Comparison of ENCODE assay signal across 8 cellular contexts in the genomic region with DNA sequence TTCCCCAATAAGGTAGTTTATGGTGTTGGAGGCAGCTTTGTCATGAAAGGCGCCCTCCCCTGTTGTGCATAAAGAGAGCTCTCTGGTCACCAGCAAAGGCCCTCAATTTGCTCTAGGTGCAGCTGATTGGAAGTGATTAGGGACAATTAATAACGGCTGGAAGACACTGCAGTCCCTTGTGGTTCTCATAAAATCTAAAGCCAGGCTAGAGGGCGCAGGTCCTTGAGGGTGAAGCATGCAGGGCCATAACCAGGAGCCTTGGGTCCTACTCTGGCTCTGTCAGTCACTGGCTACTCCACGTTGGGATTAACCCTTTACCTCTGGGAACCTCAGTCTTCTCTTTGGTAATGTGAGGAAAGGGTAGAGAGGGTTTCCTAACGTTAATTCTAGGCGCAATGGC. TPM values are rescaled to one million over a fixed set of nuclear protein-coding genes. Genes with fewer than 3 reads are reported as not detected.
DNase-seq lines count a peak whose midpoint lies in the region; ATAC-seq and TF ChIP-seq lines count a peak whose summit lies in the region.

No MANE protein-coding gene starts in this region.

- H2BK5ac ChIP-seq in mesendoderm (ENCODE audit: low read length): no peak overlapping the region

- no peaks in the 10 kb centered on the region for H3K9me2 ChIP-seq in GM23248 (ENCODE audit: insufficient read depth)

- WGBS in GM23248 (ENCODE audit: low coverage in 1 of 2, low lambda C conversion rate in 2 of 2, missing lambda C conversion rate in 2 of 2), 2 experiments: 26 to 27% methylated on average over 6 of the region's 6 CpGs
- WGBS in mesendoderm (ENCODE audit: extremely low coverage, insufficient coverage, low lambda C conversion rate): no CpG with 5 or more reads among the region's 6 CpGs

- peaks cover 26% of the 10 kb centered on the region for H3K4me1 ChIP-seq in DND-41 (ENCODE audit: insufficient read depth, low read length)
- H3K4me1 ChIP-seq in GM23248 (ENCODE audit: insufficient read depth): peaks cover 17% of the 10 kb centered on the region
- H3K4me1 ChIP-seq in mesendoderm (ENCODE audit: control insufficient read depth, low read depth, low read length): no peaks in the 10 kb centered on the region

- peak overlapping the region; percentile 94 for H3K4me2 ChIP-seq in DND-41 (ENCODE audit: insufficient read depth, low read length)
- peak overlapping the region; percentile 82 for H3K4me2 ChIP-seq in GM23248 (ENCODE audit: unreplicated experiment)
- peak overlapping the region; percentile 42 for H3K4me2 ChIP-seq in mesendoderm (ENCODE audit: low read length)

- no peak overlapping the region for H3K4ac ChIP-seq in mesendoderm (ENCODE audit: low read depth, low read length)

- no peak overlapping the region for H2BK120ac ChIP-seq in mesendoderm (ENCODE audit: low read depth, low read length)

- H3K56ac ChIP-seq in mesendoderm (ENCODE audit: low read length): peak overlapping the region; percentile 70

- H3F3A ChIP-seq in GM23248 (ENCODE audit: insufficient read depth): peaks cover 10% of the 10 kb centered on the region

- H3K79me1 ChIP-seq in mesendoderm (ENCODE audit: low read length): peaks cover 9% of the 10 kb centered on the region

- no peak overlapping the region for H2BK15ac ChIP-seq in mesendoderm (replicated peaks; ENCODE audit: low read depth)

- in situ Hi-C loops in GM23248 (cut with MboI): no loop called here

- H3K18ac ChIP-seq in mesendoderm (ENCODE audit: low read length): no peak overlapping the region

- no peak overlapping the region for H4K5ac ChIP-seq in mesendoderm (ENCODE audit: low read length)

- H3K9me3 ChIP-seq in DND-41 (ENCODE audit: insufficient read depth, low read length, severe bottlenecking) (no peaks in the 10 kb centered on the region), GM23248 (ENCODE audit: low read depth) (no peaks in the 10 kb centered on the region)

- H3K36me3 ChIP-seq in DND-41 (ENCODE audit: insufficient read depth, low read length) (no peaks in the 10 kb centered on the region), GM23248 (ENCODE audit: low read depth) (no peaks in the 10 kb centered on the region), mesendoderm (ENCODE audit: control insufficient read depth, insufficient read depth, low read length) (no peaks in the 10 kb centered on the region)

- no peak for DNase-seq in DND-41
- DNase-seq in GM23248: peak; percentile 55
- DNase-seq in NCI-H748 treated with DMSO at 0.1 percent for 48 hours (lab: John Stamatoyannopoulos, UW): peak; percentile 75
- peak in 1 of 2 donors; percentile 48 for DNase-seq in cardiac fibroblast (ENCODE audit: low read depth in 2 of 2)
- peak; percentile 80 for DNase-seq in mesendoderm
- no peak for DNase-seq in superior temporal gyrus (ENCODE audit: extremely low spot score)

- no peak overlapping the region for H4K8ac ChIP-seq in mesendoderm (ENCODE audit: low read depth, low read length)

- H3K27ac ChIP-seq in DND-41 (ENCODE audit: low read length) (no peak overlapping the region), GM23248 (peak overlapping the region; percentile 82), mesendoderm (ENCODE audit: low read depth, low read length) (no peak overlapping the region)

- H2AFZ ChIP-seq in DND-41 (ENCODE audit: low read depth, low read length): no peak overlapping the region
- H2AFZ ChIP-seq in GM23248: peak overlapping the region; percentile 87

- TF ChIP-seq CTCF in DND-41 (IDR thresholded peaks at IDR 0.05; ENCODE audit: borderline replicate concordance, extremely low read depth, low read length, poor library complexity, severe bottlenecking) (no peak), cardiac fibroblast (IDR thresholded peaks at IDR 0.05; ENCODE audit: low read depth, low read length) (peak; percentile 4)

- no peak overlapping the region for H3K4me3 ChIP-seq in DND-41 (ENCODE audit: low read depth in 1 of 2, low read length in 2 of 2)
- peak overlapping the region; percentile 90 for H3K4me3 ChIP-seq in GM23248
- peak overlapping the region; percentile 91 to 97 for H3K4me3 ChIP-seq in cardiac fibroblast (replicated peaks in 1 of 2; ENCODE audit: low read depth in 2 of 2, low read length in 2 of 2)
- peak overlapping the region; percentile 37 for H3K4me3 ChIP-seq in mesendoderm (ENCODE audit: low read length)

- H3K79me2 ChIP-seq in DND-41 (ENCODE audit: insufficient read depth, low read length) (no peaks in the 10 kb centered on the region), GM23248 (ENCODE audit: insufficient read depth) (peaks cover 53% of the 10 kb centered on the region), mesendoderm (ENCODE audit: control insufficient read depth, insufficient read depth, low read length) (peaks cover 7% of the 10 kb centered on the region)

- H3K9ac ChIP-seq in DND-41 (ENCODE audit: low read depth, low read length) (no peak overlapping the region), GM23248 (peak overlapping the region; percentile 85), mesendoderm (ENCODE audit: low read length) (peak overlapping the region; percentile 59)

- ATAC-seq in DND-41 (ENCODE audit: insufficient read depth, low read depth): no peak
- ATAC-seq in GM21515 (IDR thresholded peaks at IDR 0.05; ENCODE audit: unreplicated experiment): no peak
- ATAC-seq in HG03571 (IDR thresholded peaks at IDR 0.05; ENCODE audit: unreplicated experiment): no peak

- H2AK5ac ChIP-seq in mesendoderm (ENCODE audit: low read length): no peak overlapping the region

- no peak overlapping the region for H3K23ac ChIP-seq in mesendoderm (ENCODE audit: low read length)

- H4K20me1 ChIP-seq in DND-41 (ENCODE audit: insufficient read depth, low read length): peaks cover 18% of the 10 kb centered on the region; the same call in 1 of the 2 replicates
- H4K20me1 ChIP-seq in GM23248 (ENCODE audit: insufficient read depth): no peaks in the 10 kb centered on the region

- H3K27me3 ChIP-seq in DND-41 (ENCODE audit: insufficient read depth, low read length, poor library complexity): peaks cover 33% of the 10 kb centered on the region
- no peaks in the 10 kb centered on the region for H3K27me3 ChIP-seq in GM23248 (replicated peaks; ENCODE audit: insufficient read depth)
- no peaks in the 10 kb centered on the region for H3K27me3 ChIP-seq in mesendoderm (ENCODE audit: insufficient read depth, low read length, poor library complexity)

RNA-seq across cellular contexts. Expression of a gene that starts 1.9 kb away (rescaled TPM):
- total RNA-seq in GM23248 (2014; rRNA removed; shearing (Covaris generic)): 17.5 and 25.3 TPM in 2 replicates
- 17.4 and 17.9 TPM in 2 replicates for polyA plus RNA-seq in GM23248 (2016; fragmentation: Nextera tagmentation; extraction: Ambion mirVana)
- polyA plus RNA-seq in mesendoderm (2013, experiment 1 of 2): 22.6 TPM
- polyA plus RNA-seq in mesendoderm (2013, experiment 2 of 2): 21.7 TPM

Comparison
In these comparisons a context has a peak if more than half of its experiments do, and no peak if none do; other contexts are left out.
1. DNase-seq: peak in GM23248 (single experiment), NCI-H748 treated with DMSO at 0.1 percent for 48 hours (single experiment) and mesendoderm (single experiment); none in DND-41 (single experiment) and superior temporal gyrus (single experiment).
2. H3K4me2 ChIP-seq: peak in every context shown above with its lines; median percentile 94 in DND-41; 82 in GM23248; 42 in mesendoderm.
3. H3K4me3 ChIP-seq: peak in GM23248 (single experiment), cardiac fibroblast (2 of 2) and mesendoderm (single experiment); none in DND-41 (0 of 2).